In genomic region chr20:53070224-53070623, GRCh38 we compare ENCODE assay signal across 16 cellular contexts.
DNase-seq lines count a peak whose midpoint lies in the region; TF ChIP-seq lines count a peak whose summit lies in the region.
"Had no signal": no experiment of that assay in that cellular context is flagged by ENCODE, and none has a peak within 500 bp of the region (broad histone marks: within the 10 kb centered on the region; RNA-seq: fewer than 3 reads in every experiment).

No MANE protein-coding gene starts in this region.

- H3K27me3 Mint-ChIP-seq in activated naive CD4-positive, alpha-beta T cell treated with anti-CD3 and anti-CD28 coated beads for 36 hours (ENCODE audit: low read depth) = no peaks in the 10 kb centered on the region
- peaks cover 2% of the 10 kb centered on the region for H3K27me3 Mint-ChIP-seq in activated T-helper 1 cell treated with anti-CD3 and anti-CD28 coated beads, Interleukin-12 subunit alpha, Interleukin-12 subunit beta, Interleukin-2, Interleukin-4 antibody, amounts not matched to agents 30 ng/mL and 10 ng/mL and 1 ng/mL, durations not matched to agents 14 hours and 24 hours and 36 hours (ENCODE audit: insufficient read depth)
- peaks cover 7% of the 10 kb centered on the region for H3K27me3 Mint-ChIP-seq in endothelial cell (ENCODE audit: unreplicated experiment)

- POLR2A ChIA-PET in HEK293T (lab: Yijun Ruan, JAX) = no interaction called here

- H3K9me3 ChIP-seq in DOHH2 (ENCODE audit: control insufficient read depth, insufficient read depth, low read length) (no peaks in the 10 kb centered on the region), muscle layer of duodenum (ENCODE audit: control insufficient read depth in 1 of 2, low read length in 2 of 2) (peaks cover 0 to 6% of the 10 kb centered on the region in 2 donors)

- H4K20me1 ChIP-seq in DOHH2 (ENCODE audit: control insufficient read depth, insufficient read depth, low read depth, low read length) = no peaks in the 10 kb centered on the region

- no peak overlapping the region for H3K4me3 ChIP-seq in DOHH2 (ENCODE audit: low read length)
- no peak overlapping the region for H3K4me3 ChIP-seq in muscle layer of duodenum (ENCODE audit: low read depth in 1 of 2, low read length in 2 of 2)
- H3K4me3 ChIP-seq: PC-9 had no signal

- H3K4me2 ChIP-seq in DOHH2 (ENCODE audit: low read length) = peak overlapping the region; percentile 2; the same call in 1 of the 2 replicates
- H3K4me2 ChIP-seq: PC-9 had no signal

- H3K27ac ChIP-seq in DOHH2 (ENCODE audit: low read depth, low read length) (no peak overlapping the region), muscle layer of duodenum (ENCODE audit: low read length) (peak overlapping the region; percentile 16)
- H3K27ac ChIP-seq: HL-60, PC-9 had no signal

- peaks cover 63% of the 10 kb centered on the region for H3K4me1 Mint-ChIP-seq in activated naive CD4-positive, alpha-beta T cell treated with anti-CD3 and anti-CD28 coated beads for 36 hours (ENCODE audit: low read depth)
- H3K4me1 Mint-ChIP-seq in activated T-helper 1 cell treated with anti-CD3 and anti-CD28 coated beads, Interleukin-12 subunit alpha, Interleukin-12 subunit beta, Interleukin-2, Interleukin-4 antibody, amounts not matched to agents 30 ng/mL and 10 ng/mL and 1 ng/mL, durations not matched to agents 14 hours and 24 hours and 36 hours (ENCODE audit: low read depth) = peaks cover 53% of the 10 kb centered on the region
- H3K4me1 Mint-ChIP-seq in endothelial cell (ENCODE audit: unreplicated experiment) = peaks cover 8% of the 10 kb centered on the region

- no peaks in the 10 kb centered on the region for H3K9me2 ChIP-seq in DOHH2 (replicated peaks; ENCODE audit: control insufficient read depth, low read length)

- TF ChIP-seq CTCF in DOHH2 (IDR thresholded peaks at IDR 0.05; ENCODE audit: low read depth, low read length, poor library complexity, severe bottlenecking) (no peak), endothelial cell (IDR thresholded peaks at IDR 0.05; ENCODE audit: unreplicated experiment) (no peak)

- peak overlapping the region; percentile 98 for H3K27ac Mint-ChIP-seq in activated naive CD4-positive, alpha-beta T cell treated with anti-CD3 and anti-CD28 coated beads for 36 hours
- H3K27ac Mint-ChIP-seq in activated T-helper 1 cell treated with anti-CD3 and anti-CD28 coated beads, Interleukin-12 subunit alpha, Interleukin-12 subunit beta, Interleukin-2, Interleukin-4 antibody, amounts not matched to agents 30 ng/mL and 10 ng/mL and 1 ng/mL, durations not matched to agents 14 hours and 24 hours and 36 hours = peak overlapping the region; percentile 74
- H3K27ac Mint-ChIP-seq in endothelial cell (ENCODE audit: unreplicated experiment) = no peak overlapping the region
- H3K27ac Mint-ChIP-seq: HFFc6 had no signal

- intact Hi-C loops in activated naive CD4-positive, alpha-beta T cell treated with anti-CD3 and anti-CD28 coated beads for 36 hours (cut with micrococcal nuclease) = loop anchor here (1.0 to 5.0 kb wide), 12 partner anchors 8 to 1538 kb away; no protein-coding TSS in a partner anchor
- intact Hi-C loops in activated T-helper 1 cell treated with anti-CD3 and anti-CD28 coated beads, Interleukin-12 subunit alpha, Interleukin-12 subunit beta, Interleukin-2, Interleukin-4 antibody, amounts not matched to agents 30 ng/mL and 10 ng/mL and 1 ng/mL, durations not matched to agents 14 hours and 24 hours and 36 hours (cut with micrococcal nuclease) = loop anchor here (1.0 to 10.0 kb wide), 11 partner anchors 8 to 1025 kb away; no protein-coding TSS in a partner anchor

- no peaks in the 10 kb centered on the region for H3F3A ChIP-seq in DOHH2 (ENCODE audit: control insufficient read depth, insufficient read depth)

- CTCF ChIA-PET in activated naive CD4-positive, alpha-beta T cell treated with anti-CD3 and anti-CD28 coated beads for 36 hours (lab: Charles Lee) = no interaction called here
- CTCF ChIA-PET in HEK293T (lab: Yijun Ruan, JAX) = interaction anchor here (0.5 kb wide), 1 partner anchor 137 kb away, joined by 3 read pairs; no protein-coding TSS in a partner anchor

- peaks cover 12% of the 10 kb centered on the region for H3K4me1 ChIP-seq in DOHH2 (ENCODE audit: control insufficient read depth, low read length)
- peaks cover 4 to 10% of the 10 kb centered on the region in 2 donors for H3K4me1 ChIP-seq in muscle layer of duodenum (ENCODE audit: control insufficient read depth in 1 of 2, insufficient read depth in 2 of 2, low read length in 2 of 2)

- DNase-seq in activated naive CD4-positive, alpha-beta T cell treated with anti-CD3 and anti-CD28 coated beads for 36 hours = no peak
- no peak for DNase-seq in activated naive CD4-positive, alpha-beta T cell (lab: John Stamatoyannopoulos, UW)
- no peak for DNase-seq in activated T-helper 1 cell treated with anti-CD3 and anti-CD28 coated beads, Interleukin-12 subunit alpha, Interleukin-12 subunit beta, Interleukin-2, Interleukin-4 antibody, amounts not matched to agents 30 ng/mL and 10 ng/mL and 1 ng/mL, durations not matched to agents 14 hours and 24 hours and 36 hours (ENCODE audit: low spot score)
- DNase-seq in endothelial cell (ENCODE audit: low spot score) (no peak), NCI-H345 treated with DMSO at 0.1 percent for 48 hours (lab: John Stamatoyannopoulos, UW; ENCODE audit: unreplicated experiment) (no peak), HEK293T (ENCODE audit: extremely low spot score) (no peak)
- DNase-seq: CD8-positive, alpha-beta memory T cell; HFFc6; KBM-7; NCI-H1092; NCI-H2227 treated with DMSO at 0.1 percent for 48 hours; NCI-H526; PC-9 had no signal

- H3K27me3 ChIP-seq in DOHH2 (ENCODE audit: control insufficient read depth, low read length) = peaks cover 25% of the 10 kb centered on the region
- H3K27me3 ChIP-seq in muscle layer of duodenum (ENCODE audit: low read depth, low read length) = no peaks in the 10 kb centered on the region

- peaks cover 18% of the 10 kb centered on the region for H3K9me3 Mint-ChIP-seq in activated naive CD4-positive, alpha-beta T cell treated with anti-CD3 and anti-CD28 coated beads for 36 hours
- H3K9me3 Mint-ChIP-seq in activated T-helper 1 cell treated with anti-CD3 and anti-CD28 coated beads, Interleukin-12 subunit alpha, Interleukin-12 subunit beta, Interleukin-2, Interleukin-4 antibody, amounts not matched to agents 30 ng/mL and 10 ng/mL and 1 ng/mL, durations not matched to agents 14 hours and 24 hours and 36 hours = peaks cover 15% of the 10 kb centered on the region
- no peaks in the 10 kb centered on the region for H3K9me3 Mint-ChIP-seq in endothelial cell (ENCODE audit: unreplicated experiment)

- H3K36me3 ChIP-seq in DOHH2 (ENCODE audit: control insufficient read depth, low read length) = no peaks in the 10 kb centered on the region
- H3K36me3 ChIP-seq in muscle layer of duodenum (ENCODE audit: control insufficient read depth in 1 of 2, insufficient read depth in 2 of 2, low read length in 2 of 2) = no peaks in the 10 kb centered on the region

- H3K36me3 Mint-ChIP-seq in activated naive CD4-positive, alpha-beta T cell treated with anti-CD3 and anti-CD28 coated beads for 36 hours (ENCODE audit: low read depth) = peaks cover 37% of the 10 kb centered on the region
- H3K36me3 Mint-ChIP-seq in activated T-helper 1 cell treated with anti-CD3 and anti-CD28 coated beads, Interleukin-12 subunit alpha, Interleukin-12 subunit beta, Interleukin-2, Interleukin-4 antibody, amounts not matched to agents 30 ng/mL and 10 ng/mL and 1 ng/mL, durations not matched to agents 14 hours and 24 hours and 36 hours (ENCODE audit: low read depth) = peaks cover 24% of the 10 kb centered on the region
- H3K36me3 Mint-ChIP-seq in endothelial cell (ENCODE audit: low read depth, unreplicated experiment) = peaks cover 4% of the 10 kb centered on the region
- H3K36me3 Mint-ChIP-seq: CD8-positive, alpha-beta memory T cell had no signal

- no peaks in the 10 kb centered on the region for H3K79me2 ChIP-seq in DOHH2 (ENCODE audit: control insufficient read depth, low read length)

- H3K4me3 Mint-ChIP-seq in activated naive CD4-positive, alpha-beta T cell treated with anti-CD3 and anti-CD28 coated beads for 36 hours = no peak overlapping the region
- H3K4me3 Mint-ChIP-seq in activated T-helper 1 cell treated with anti-CD3 and anti-CD28 coated beads, Interleukin-12 subunit alpha, Interleukin-12 subunit beta, Interleukin-2, Interleukin-4 antibody, amounts not matched to agents 30 ng/mL and 10 ng/mL and 1 ng/mL, durations not matched to agents 14 hours and 24 hours and 36 hours = no peak overlapping the region
- H3K4me3 Mint-ChIP-seq in endothelial cell (ENCODE audit: unreplicated experiment) = no peak overlapping the region
- H3K4me3 Mint-ChIP-seq: HFFc6 had no signal

TF ChIP-seq in HEK293T, 16 proteins besides CTCF, POLR2A, EP300 and RAD21:
- TF ChIP-seq NFRKB (IDR thresholded peaks at IDR 0.05) = no peak
- no peak for TF ChIP-seq CTBP1 (IDR thresholded peaks at IDR 0.05; ENCODE audit: borderline replicate concordance)
- TF ChIP-seq L3MBTL2 (conservative IDR thresholded peaks at IDR 0.05) = no peak
- TF ChIP-seq ZNF384 (IDR thresholded peaks at IDR 0.05) = no peak
- TF ChIP-seq PKNOX1 (IDR thresholded peaks at IDR 0.05) = no peak
- TF ChIP-seq ELF4 (IDR thresholded peaks at IDR 0.05) = no peak
- TF ChIP-seq FOXM1 (IDR thresholded peaks at IDR 0.05; ENCODE audit: borderline replicate concordance) = no peak
- no peak for TF ChIP-seq SUZ12 (IDR thresholded peaks at IDR 0.05)
- TF ChIP-seq TARDBP (IDR thresholded peaks at IDR 0.05) = no peak
- TF ChIP-seq FOXK2 (IDR thresholded peaks at IDR 0.05) = no peak
